ENCODE assay signal across 8 cellular contexts in the genomic region with DNA sequence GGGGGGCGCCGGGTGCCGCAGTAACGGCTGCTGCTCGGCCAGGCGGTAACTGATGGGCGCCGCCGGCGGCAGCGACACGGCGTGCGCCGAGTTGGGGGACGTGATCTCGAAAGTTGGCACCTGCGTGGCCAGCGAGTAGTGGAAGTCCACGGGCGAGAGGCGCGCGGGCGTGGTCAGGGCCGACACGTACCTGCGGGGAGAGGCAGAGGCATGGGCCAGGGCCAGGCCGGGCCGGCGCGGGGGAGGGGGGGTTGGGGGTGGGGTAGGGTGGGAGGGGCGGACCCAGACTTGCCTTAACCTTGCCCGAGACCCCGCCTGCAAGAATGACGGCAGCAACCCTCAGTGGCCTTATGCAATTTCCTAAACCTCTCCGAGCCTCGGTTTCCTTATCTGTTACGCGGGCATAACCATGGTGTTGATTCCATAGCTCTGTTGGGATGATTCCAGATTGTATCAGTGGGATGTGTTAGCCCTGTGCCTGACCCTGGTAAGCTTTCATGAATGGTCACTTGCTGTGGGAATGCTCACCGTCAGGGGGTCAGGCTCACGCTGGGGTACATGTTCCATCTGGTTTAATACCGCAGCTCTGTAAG. TPM values are rescaled to one million over a fixed set of nuclear protein-coding genes. Genes with fewer than 3 reads are reported as not detected.
A peak's percentile ranks its signal among the peaks of the same experiment; 100 is the strongest.
DNase-seq lines count a peak whose midpoint lies in the region; ATAC-seq and TF ChIP-seq lines count a peak whose summit lies in the region.

No MANE protein-coding gene starts in this region.

- H3K4me1 ChIP-seq in gastrocnemius medialis: peaks cover 0 to 11% of the 10 kb centered on the region in 2 donors

- peaks cover 38% of the 10 kb centered on the region for H3K27me3 Mint-ChIP-seq in activated CD8-positive, alpha-beta T cell treated with anti-CD3 and anti-CD28 coated beads, Interleukin-2, amount 10 ng/mL, durations not matched to agents 7 days and 5 days (ENCODE audit: low read depth)
- peaks cover 15% of the 10 kb centered on the region for H3K27me3 Mint-ChIP-seq in glutamatergic neuron (ENCODE audit: unreplicated experiment)

- H3K4me3 ChIP-seq in gastrocnemius medialis: peak overlapping the region; percentile 28 to 55 (median 47)

- DNase-seq in Right ventricle myocardium inferior (ENCODE audit: missing footprints) (no peak), cardiac septum (ENCODE audit: low spot score) (no peak), glutamatergic neuron (no peak), gastrocnemius medialis (no peak), DMS153 (lab: John Stamatoyannopoulos, UW) (no peak), NCI-H2029 treated with DMSO at 0.1 percent for 48 hours (lab: John Stamatoyannopoulos, UW) (no peak)
- peak; percentile 29 for DNase-seq in activated CD8-positive, alpha-beta T cell treated with anti-CD3 and anti-CD28 coated beads, Interleukin-2, amount 10 ng/mL, durations not matched to agents 7 days and 5 days

- TF ChIP-seq POLR2A in gastrocnemius medialis (IDR thresholded peaks at IDR 0.05): no peak

- no peaks in the 10 kb centered on the region for H3K27me3 ChIP-seq in gastrocnemius medialis

- CTCF ChIA-PET in activated CD8-positive, alpha-beta T cell treated with anti-CD3 and anti-CD28 coated beads, Interleukin-2, amount 10 ng/mL, durations not matched to agents 7 days and 5 days (lab: Charles Lee): interaction anchor here (1.3 to 3.1 kb wide), 3 partner anchors 15 to 120 kb away, joined by 3 to 16 read pairs (median 7); no protein-coding TSS in a partner anchor

- H3K9me3 ChIP-seq in gastrocnemius medialis: no peaks in the 10 kb centered on the region

- ATAC-seq in Right ventricle myocardium inferior: peak; percentile 27
- peak; percentile 28 for ATAC-seq in activated CD8-positive, alpha-beta T cell treated with anti-CD3 and anti-CD28 coated beads, Interleukin-2, amount 10 ng/mL, durations not matched to agents 7 days and 5 days
- peak in 1 of 2 donors; percentile 7 for ATAC-seq in gastrocnemius medialis
- no peak for ATAC-seq in GM21367 (IDR thresholded peaks at IDR 0.05; ENCODE audit: unreplicated experiment)

- no peak overlapping the region for H3K27ac Mint-ChIP-seq in activated CD8-positive, alpha-beta T cell treated with anti-CD3 and anti-CD28 coated beads, Interleukin-2, amount 10 ng/mL, durations not matched to agents 7 days and 5 days
- no peak overlapping the region for H3K27ac Mint-ChIP-seq in glutamatergic neuron (ENCODE audit: unreplicated experiment)

- H3K36me3 ChIP-seq in gastrocnemius medialis: peaks cover 0 to 29% of the 10 kb centered on the region in 2 donors

- H3K36me3 Mint-ChIP-seq in activated CD8-positive, alpha-beta T cell treated with anti-CD3 and anti-CD28 coated beads, Interleukin-2, amount 10 ng/mL, durations not matched to agents 7 days and 5 days (ENCODE audit: low read depth): no peaks in the 10 kb centered on the region
- H3K36me3 Mint-ChIP-seq in glutamatergic neuron (ENCODE audit: unreplicated experiment): no peaks in the 10 kb centered on the region

- POLR2A ChIA-PET in activated CD8-positive, alpha-beta T cell treated with anti-CD3 and anti-CD28 coated beads, Interleukin-2, amount 10 ng/mL, durations not matched to agents 7 days and 5 days (lab: Charles Lee): interaction anchor here (0.7 kb wide), 1 partner anchor 14 kb away, joined by 3 read pairs; no protein-coding TSS in a partner anchor

- H3K27ac ChIP-seq in gastrocnemius medialis: peak overlapping the region in 2 of 4 donors; percentile 18 to 47

- no peaks in the 10 kb centered on the region for H3K9me3 Mint-ChIP-seq in activated CD8-positive, alpha-beta T cell treated with anti-CD3 and anti-CD28 coated beads, Interleukin-2, amount 10 ng/mL, durations not matched to agents 7 days and 5 days (ENCODE audit: insufficient read depth)
- H3K9me3 Mint-ChIP-seq in glutamatergic neuron (ENCODE audit: unreplicated experiment): peaks cover 4% of the 10 kb centered on the region

- peaks cover 6% of the 10 kb centered on the region for H3K4me1 Mint-ChIP-seq in activated CD8-positive, alpha-beta T cell treated with anti-CD3 and anti-CD28 coated beads, Interleukin-2, amount 10 ng/mL, durations not matched to agents 7 days and 5 days (ENCODE audit: low read depth)
- peaks cover 1% of the 10 kb centered on the region for H3K4me1 Mint-ChIP-seq in glutamatergic neuron (ENCODE audit: low read depth, unreplicated experiment)

- intact Hi-C loops in Right ventricle myocardium inferior (cut with DNase I) (loop anchor here (10.0 kb wide), 1 partner anchor 214 kb away; no protein-coding TSS in a partner anchor), cardiac septum (cut with DNase I) (no loop called here), gastrocnemius medialis (cut with DNase I; ENCODE audit: low total_unique reads) (loop anchor here (10.0 kb wide), 1 partner anchor 306 kb away; no protein-coding TSS in a partner anchor)

- peak overlapping the region; percentile 63 for H3K4me3 Mint-ChIP-seq in activated CD8-positive, alpha-beta T cell treated with anti-CD3 and anti-CD28 coated beads, Interleukin-2, amount 10 ng/mL, durations not matched to agents 7 days and 5 days
- H3K4me3 Mint-ChIP-seq in glutamatergic neuron (ENCODE audit: unreplicated experiment): peak overlapping the region; percentile 78

- in situ Hi-C loops in gastrocnemius medialis (cut with MboI; ENCODE audit: low sequenced_read_pairs in 4 of 4): no loop called here

- no peak for TF ChIP-seq CTCF in glutamatergic neuron (IDR thresholded peaks at IDR 0.05; ENCODE audit: partially characterized antibody, unreplicated experiment)
- no peak for TF ChIP-seq CTCF in gastrocnemius medialis (IDR thresholded peaks at IDR 0.05 in 4 of 5, conservative IDR thresholded peaks at IDR 0.05 in 1 of 5)

RNA-seq across cellular contexts. Expression of a gene that starts 53.0 kb away (rescaled TPM):
- total RNA-seq in Right ventricle myocardium inferior (not detected), cardiac septum (0.08 TPM), glutamatergic neuron (ENCODE audit: unreplicated experiment) (2.3 TPM), gastrocnemius medialis (under 1 TPM in 1 of 4 donors, not detected in 3; 0.10 TPM)
- total RNA-seq in activated CD8-positive, alpha-beta T cell treated with anti-CD3 and anti-CD28 coated beads, Interleukin-2, amount 10 ng/mL, durations not matched to agents 7 days and 5 days: not detected
